Comparison of ENCODE assay signal across 8 cellular contexts in the genomic region with DNA sequence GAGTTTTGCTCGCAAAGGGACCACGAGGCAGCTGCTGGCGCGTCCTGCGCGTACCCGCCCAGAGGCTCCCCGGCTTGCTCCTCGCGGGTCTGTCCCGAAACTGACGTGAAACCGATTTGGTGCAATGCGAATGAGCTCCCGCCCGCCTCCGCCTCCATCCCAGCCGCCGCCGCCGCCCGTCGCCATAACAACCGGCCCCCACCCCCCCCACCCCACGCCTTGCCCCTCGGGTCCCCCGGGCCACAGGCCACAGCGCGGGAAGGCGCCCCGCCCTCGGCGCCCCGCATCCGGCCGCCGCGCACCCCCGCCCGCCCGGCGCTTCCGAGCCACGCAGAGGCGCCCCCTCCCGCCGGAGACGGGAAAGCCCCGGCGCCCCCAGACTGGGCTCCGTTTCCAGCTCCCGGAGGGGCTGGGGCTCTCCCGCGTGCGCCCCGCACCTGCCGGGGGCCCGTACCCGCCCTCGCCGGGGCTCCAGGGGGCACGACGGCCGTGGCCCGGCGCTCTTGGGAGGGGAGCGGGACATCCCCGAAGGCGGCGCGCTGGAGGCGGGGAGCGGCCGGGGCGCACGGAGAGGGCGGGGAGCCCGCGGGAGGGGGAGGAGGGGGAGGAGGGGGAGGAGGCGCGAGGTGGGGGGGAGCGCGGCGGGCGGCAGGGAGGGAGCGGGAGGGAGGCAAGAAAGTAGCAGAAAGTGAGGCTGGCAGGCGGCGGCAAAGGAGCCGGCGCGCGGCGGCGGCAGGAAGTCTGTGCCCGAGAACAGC. TPM values are rescaled to one million over a fixed set of nuclear protein-coding genes. Genes with fewer than 3 reads are reported as not detected.
DNase-seq lines count a peak whose midpoint lies in the region; ATAC-seq and TF ChIP-seq lines count a peak whose summit lies in the region.

CAMK1D (plus strand) TSS at position 678 of the 758 bp plus-strand sequence.

- POLR2A ChIA-PET in CD4-positive, alpha-beta T cell (lab: Charles Lee) = interaction anchor here (0.6 to 4.1 kb wide), 28 partner anchors 10 to 953 kb away, joined by 3 to 32 read pairs (median 4); partner anchors contain the start of genes CDC123, NUDT5 and UPF2

- ATAC-seq in CD4-positive, alpha-beta T cell (ENCODE audit: poor library complexity) = peak; percentile 60
- ATAC-seq in GM19351 (IDR thresholded peaks at IDR 0.05; ENCODE audit: unreplicated experiment) (peak; percentile 45), HG03469 (IDR thresholded peaks at IDR 0.05; ENCODE audit: unreplicated experiment) (peak; percentile 25)

- no peaks in the 10 kb centered on the region for H3K27me3 ChIP-seq in CD4-positive, alpha-beta T cell (ENCODE audit: control insufficient read depth, insufficient read depth, low read length)
- H3K27me3 ChIP-seq in neuron (ENCODE audit: insufficient read depth, low read length) = no peaks in the 10 kb centered on the region

- H3K4me1 Mint-ChIP-seq in CD4-positive, alpha-beta T cell (ENCODE audit: low read depth) = peaks cover 46% of the 10 kb centered on the region

- intact Hi-C loops in CD4-positive, alpha-beta T cell (cut with DNase I, micrococcal nuclease) = loop anchor here (1.0 to 10.0 kb wide), 6 partner anchors 99 to 946 kb away; partner anchors contain the start of genes SEC61A2 (in 1 of the 2) and UPF2 (in 1 of the 2)

- CTCF ChIA-PET in CD4-positive, alpha-beta T cell (lab: Charles Lee) = interaction anchor here (0.5 to 2.5 kb wide), 4 partner anchors 42 to 750 kb away, joined by 3 to 8 read pairs (median 4); no protein-coding TSS in a partner anchor

- peaks cover 20% of the 10 kb centered on the region for H3K4me1 ChIP-seq in neuron (ENCODE audit: insufficient read depth, low read length)

- peak; percentile 20 for TF ChIP-seq CTCF in CD4-positive, alpha-beta T cell (IDR thresholded peaks at IDR 0.05)
- TF ChIP-seq CTCF in foreskin fibroblast (IDR thresholded peaks at IDR 0.05; ENCODE audit: low read depth, low read length) (peak; percentile 12), subcutaneous adipose tissue (IDR thresholded peaks at IDR 0.05; ENCODE audit: low read depth) (no peak)

- peak within 1 kb of the TSS; percentile 84 for H3K27ac ChIP-seq in CD4-positive, alpha-beta T cell (ENCODE audit: low read depth, low read length)

- peak within 1 kb of the TSS; percentile 93 for H3K27ac Mint-ChIP-seq in CD4-positive, alpha-beta T cell

- H3K9me3 ChIP-seq in CD4-positive, alpha-beta T cell (ENCODE audit: control insufficient read depth, low read length) = no peaks in the 10 kb centered on the region
- H3K9me3 ChIP-seq in neuron (ENCODE audit: low read length) = no peaks in the 10 kb centered on the region

- no peaks in the 10 kb centered on the region for H3K9me3 Mint-ChIP-seq in CD4-positive, alpha-beta T cell

- H3K36me3 Mint-ChIP-seq in CD4-positive, alpha-beta T cell (ENCODE audit: low read depth) = peaks cover 28% of the 10 kb centered on the region

- peak within 1 kb of the TSS; percentile 56 for H2AFZ ChIP-seq in neuron (ENCODE audit: low read depth, low read length)

- H3K4me3 ChIP-seq in foreskin fibroblast (ENCODE audit: low read depth in 1 of 2, low read length in 2 of 2) (peak within 1 kb of the TSS; percentile 65 to 92), neuron (ENCODE audit: low read length) (peak within 1 kb of the TSS; percentile 63)

- H3K4me3 Mint-ChIP-seq in CD4-positive, alpha-beta T cell = peak within 1 kb of the TSS; percentile 97

- peak; percentile 84 to 91 (median 90) for DNase-seq in CD4-positive, alpha-beta T cell
- DNase-seq in RPMI7951 (ENCODE audit: low read depth) = peak; percentile 59
- DNase-seq in activated effector memory CD4-positive, alpha-beta T cell treated with anti-CD3 and anti-CD28 coated beads, Interleukin-2, amount 50 U/mL, for 16 hours = peak; percentile 95
- DNase-seq in foreskin fibroblast = peak; percentile 66 to 86

- H3K36me3 ChIP-seq in neuron (ENCODE audit: insufficient read depth, low read length) = no peaks in the 10 kb centered on the region

- H3K27me3 Mint-ChIP-seq in CD4-positive, alpha-beta T cell = no peaks in the 10 kb centered on the region

RNA-seq across cellular contexts. Expression of gene CAMK1D, which starts in this region (rescaled TPM):
- total RNA-seq in CD4-positive, alpha-beta T cell = 10 to 100 TPM; 28.8 to 35.3 TPM
- not detected in 2 replicates for total RNA-seq in RPMI7951 (2014; rRNA removed; shearing (Covaris generic))
- 10 to 100 TPM in 3 of 4 donors, 1 to 10 TPM in 1; 8.8 to 17.8 (median 13.9) TPM for total RNA-seq in subcutaneous adipose tissue

Comparison
In these comparisons a context has a peak if more than half of its experiments do, and no peak if none do; other contexts are left out.
1. Peak in every context shown above with its lines: DNase-seq, ATAC-seq, H3K4me3 ChIP-seq and H3K27ac ChIP-seq.
2. Peak in DNase-seq in RPMI7951; RNA of the gene not detected or under 1 TPM.